ENCODE assay signal across 27 cellular contexts in genomic region chr5:14917719-14918118, GRCh38. TPM values are rescaled to one million over a fixed set of nuclear protein-coding genes. Genes with fewer than 3 reads are reported as not detected.
DNase-seq lines count a peak whose midpoint lies in the region; ATAC-seq and TF ChIP-seq lines count a peak whose summit lies in the region.
"Had no signal": no experiment of that assay in that cellular context is flagged by ENCODE, and none has a peak within 500 bp of the region (broad histone marks: within the 10 kb centered on the region; RNA-seq: fewer than 3 reads in every experiment).

No MANE protein-coding gene starts in this region.

- no peak overlapping the region for H3K4me3 Mint-ChIP-seq in chondrocyte (ENCODE audit: unreplicated experiment)
- H3K4me3 Mint-ChIP-seq: naive thymus-derived CD8-positive, alpha-beta T cell; stimulated activated effector memory CD8-positive, alpha-beta T cell treated with anti-CD3 and anti-CD28 coated beads, Interleukin-12 subunit alpha, Interleukin-12 subunit beta, amount 100 ng/mL, for 72 hours; WTC11 had no signal

- H3K4me3 ChIP-seq in LNCaP clone FGC (ENCODE audit: low read depth, low read length) = no peak overlapping the region
- H3K4me3 ChIP-seq: gastrocnemius medialis, left ventricle myocardium inferior, spleen had no signal

- H3K9me3 Mint-ChIP-seq in chondrocyte (ENCODE audit: low read depth) = peaks cover 4% of the 10 kb centered on the region
- H3K9me3 Mint-ChIP-seq: naive thymus-derived CD8-positive, alpha-beta T cell; stimulated activated effector memory CD8-positive, alpha-beta T cell treated with anti-CD3 and anti-CD28 coated beads, Interleukin-12 subunit alpha, Interleukin-12 subunit beta, amount 100 ng/mL, for 72 hours; WTC11 had no signal

- in situ Hi-C loops in GM13976 (cut with MboI; ENCODE audit: low sequenced_read_pairs, unreplicated experiment) = no loop called here

- no peak for ATAC-seq in HG02798 (IDR thresholded peaks at IDR 0.05; ENCODE audit: poor library complexity, unreplicated experiment)
- ATAC-seq: activated naive CD4-positive, alpha-beta T cell treated with anti-CD3 and anti-CD28 coated beads, Interleukin-2, amount 50 U/mL, for 72 hours; gastrocnemius medialis; naive thymus-derived CD8-positive, alpha-beta T cell; Right ventricle myocardium inferior; stimulated activated effector memory CD8-positive, alpha-beta T cell treated with anti-CD3 and anti-CD28 coated beads, Interleukin-12 subunit alpha, Interleukin-12 subunit beta, amount 100 ng/mL, for 72 hours; WTC11 had no signal

- H3K27ac Mint-ChIP-seq in chondrocyte (ENCODE audit: unreplicated experiment) = peak overlapping the region; percentile 9
- H3K27ac Mint-ChIP-seq: naive thymus-derived CD8-positive, alpha-beta T cell; stimulated activated effector memory CD8-positive, alpha-beta T cell treated with anti-CD3 and anti-CD28 coated beads, Interleukin-12 subunit alpha, Interleukin-12 subunit beta, amount 100 ng/mL, for 72 hours; WTC11 had no signal

- peaks cover 74% of the 10 kb centered on the region for H3K4me1 Mint-ChIP-seq in chondrocyte (ENCODE audit: low read depth)

- TF ChIP-seq CTCF in C4-2B (conservative IDR thresholded peaks at IDR 0.05) (no peak), LNCaP clone FGC (IDR thresholded peaks at IDR 0.05; ENCODE audit: control insufficient read depth, extremely low read depth, insufficient read depth) (no peak), chondrocyte (IDR thresholded peaks at IDR 0.05) (no peak), GM13976 (IDR thresholded peaks at IDR 0.05; ENCODE audit: borderline replicate concordance, control extremely low read depth, extremely low read depth, insufficient read depth, missing control alignments) (no peak)

- H3K27me3 Mint-ChIP-seq in chondrocyte (ENCODE audit: low read depth) = no peaks in the 10 kb centered on the region

- peak overlapping the region; percentile 23; the same call in 1 of the 2 replicates for H3K27ac ChIP-seq in C4-2B
- H3K27ac ChIP-seq: gastrocnemius medialis, KMS-11, left ventricle myocardium inferior, spleen had no signal

- DNase-seq in LNCaP clone FGC (ENCODE audit: low read depth) (peak; percentile 74), chondrocyte (ENCODE audit: low spot score) (no peak), foreskin melanocyte (peak; percentile 33), GM19238 (ENCODE audit: insufficient read length, low spot score) (no peak), GM13976 (ENCODE audit: low spot score) (no peak), NOMO-1 (lab: John Stamatoyannopoulos, UW; ENCODE audit: unreplicated experiment in 2 of 2) (no peak)
- DNase-seq: ACHN; activated CD4-positive, alpha-beta T cell treated with anti-CD3 and anti-CD28 coated beads, Interleukin-2, amount 50 U/mL, for 1 hour; aorta; caudate nucleus; gastrocnemius medialis; hippocampal formation; left ventricle myocardium inferior; naive thymus-derived CD8-positive, alpha-beta T cell; NCI-H187; NCI-H748 treated with DMSO at 0.1 percent for 48 hours; occipital lobe; spleen; stimulated activated CD4-positive, alpha-beta T cell treated with anti-CD3 and anti-CD28 coated beads, Interleukin-2, amount 100 ng/mL, for 48 hours; T1000 had no signal

- no peaks in the 10 kb centered on the region for H3K36me3 Mint-ChIP-seq in chondrocyte (ENCODE audit: low read depth)
- H3K36me3 Mint-ChIP-seq: naive thymus-derived CD8-positive, alpha-beta T cell; stimulated activated effector memory CD8-positive, alpha-beta T cell treated with anti-CD3 and anti-CD28 coated beads, Interleukin-12 subunit alpha, Interleukin-12 subunit beta, amount 100 ng/mL, for 72 hours; WTC11 had no signal

RNA-seq across cellular contexts. Expression of gene ANKH, which starts 46.1 kb away (rescaled TPM):
- total RNA-seq in chondrocyte = 97.2 to 117 TPM (median 114 TPM) in 3 replicates

Comparison
In these comparisons a context has a peak if more than half of its experiments do, and no peak if none do; other contexts are left out.
1. DNase-seq: peak in LNCaP clone FGC (single experiment) and foreskin melanocyte (single experiment); none in chondrocyte (single experiment), GM19238 (single experiment), GM13976 (single experiment) and NOMO-1 (0 of 2).